1 cellular context compared by ENCODE assay signal in the genomic region with DNA sequence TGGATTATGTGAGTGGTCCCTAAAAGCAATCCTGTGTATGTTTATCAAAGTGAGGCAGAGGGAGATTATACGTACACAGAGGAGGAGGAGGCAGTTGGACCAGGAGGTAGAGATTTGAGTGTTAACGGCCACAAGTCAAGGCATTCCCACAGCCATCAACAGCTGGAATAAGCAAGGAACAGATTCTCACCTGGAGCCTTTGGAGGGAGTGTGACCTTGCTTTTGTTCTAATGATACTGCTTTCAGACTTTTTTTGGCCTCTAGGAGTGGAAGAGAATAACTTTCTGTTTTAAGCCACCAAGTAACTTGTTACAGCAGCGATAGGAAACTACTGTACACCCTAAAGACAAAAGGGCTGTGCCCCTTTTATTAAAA.
TF ChIP-seq lines count a peak whose summit lies in the region.

No MANE protein-coding gene starts in this region.

TF ChIP-seq in A549, 52 proteins besides CTCF, POLR2A, EP300 and RAD21 (continued from another document):
- TF ChIP-seq FOXS1 (CRISPR knock-in tag; IDR thresholded peaks at IDR 0.05), result no peak
- no peak for TF ChIP-seq MYC (IDR thresholded peaks at IDR 0.05; ENCODE audit: borderline replicate concordance, low read length)
- TF ChIP-seq TP53 (CRISPR knock-in tag; IDR thresholded peaks at IDR 0.05), result no peak
- TF ChIP-seq BCL3 (IDR thresholded peaks at IDR 0.05), result no peak
- TF ChIP-seq HEYL (CRISPR knock-in tag; IDR thresholded peaks at IDR 0.05), result no peak
- TF ChIP-seq JUNB (IDR thresholded peaks at IDR 0.05), result no peak
